Comparison of ENCODE assay signal across 8 cellular contexts in the genomic region with DNA sequence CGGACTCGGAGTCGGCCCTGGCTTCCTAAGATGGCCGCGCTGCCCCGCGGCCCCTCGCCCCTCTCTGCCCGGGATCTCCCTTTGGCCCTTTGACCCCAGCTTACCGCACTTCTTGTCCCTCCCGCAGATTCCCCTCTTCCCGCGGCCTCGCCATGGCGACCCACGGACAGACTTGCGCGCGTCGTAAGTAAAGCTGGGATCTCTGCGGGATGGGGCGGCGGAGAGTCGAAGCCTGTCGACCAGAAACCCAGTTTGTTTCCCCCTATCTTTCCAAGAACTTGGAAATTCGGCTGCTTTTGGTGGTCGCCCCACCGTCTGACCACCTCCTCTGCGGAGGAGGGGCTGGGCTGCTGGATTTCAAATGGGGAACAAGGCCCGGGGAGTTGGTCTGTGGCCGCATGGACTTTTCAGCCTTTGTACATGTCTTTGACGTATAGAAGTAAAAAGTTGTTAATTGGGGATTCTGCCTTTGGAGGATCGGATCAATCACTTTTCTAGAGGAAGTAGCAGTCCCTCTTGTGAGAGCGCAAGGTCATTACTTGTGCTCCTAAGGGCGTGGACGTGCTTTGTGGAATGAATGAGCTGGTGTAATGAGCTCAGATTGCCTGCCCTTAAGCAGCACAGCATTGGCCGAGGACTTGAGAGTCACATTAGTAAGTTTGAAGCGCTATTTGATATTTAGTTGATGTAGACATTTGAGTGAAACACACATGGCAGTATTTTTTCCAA. TPM values are rescaled to one million over a fixed set of nuclear protein-coding genes. Genes with fewer than 3 reads are reported as not detected.
DNase-seq lines count a peak whose midpoint lies in the region; ATAC-seq and TF ChIP-seq lines count a peak whose summit lies in the region.

No MANE protein-coding gene starts in this region.

- no peaks in the 10 kb centered on the region for H3K27me3 ChIP-seq in HL-60 (ENCODE audit: insufficient read depth, poor library complexity, severe bottlenecking)

- peaks cover 5% of the 10 kb centered on the region for H3K36me3 Mint-ChIP-seq in natural killer cell

- H3K27me3 Mint-ChIP-seq in natural killer cell (ENCODE audit: low read depth in 2 of 2), result no peaks in the 10 kb centered on the region

- no peak for TF ChIP-seq CTCF in HL-60 (IDR thresholded peaks at IDR 0.05; ENCODE audit: insufficient read depth, low read length)
- TF ChIP-seq CTCF in epithelial cell of proximal tubule (conservative IDR thresholded peaks at IDR 0.05; ENCODE audit: low read depth, low read length), result no peak
- no peak for TF ChIP-seq CTCF in natural killer cell (IDR thresholded peaks at IDR 0.05)

- H3K9me3 Mint-ChIP-seq in natural killer cell, result no peaks in the 10 kb centered on the region

- DNase-seq in EL (peak; percentile 55), HL-60 (ENCODE audit: low read depth in 1 of 2, low spot score in 1 of 2) (peak in 1 of 2 experiments; percentile 38), epithelial cell of proximal tubule (ENCODE audit: low read depth) (no peak), natural killer cell (no peak)
- peak; percentile 31 to 36 for DNase-seq in activated CD4-positive, alpha-beta T cell treated with anti-CD3 and anti-CD28 coated beads for 4 hours

- intact Hi-C loops in natural killer cell (cut with micrococcal nuclease), result loop anchor here (1.0 to 2.0 kb wide), 4 partner anchors 19 to 1034 kb away; partner anchors contain the start of gene KAT6B

- ATAC-seq in natural killer cell, result no peak
- no peak for ATAC-seq in GM19035 (IDR thresholded peaks at IDR 0.05; ENCODE audit: unreplicated experiment)
- no peak for ATAC-seq in HG02852 (IDR thresholded peaks at IDR 0.05; ENCODE audit: unreplicated experiment)
- ATAC-seq in GM19324 (IDR thresholded peaks at IDR 0.05; ENCODE audit: low FRiP score, unreplicated experiment), result no peak

- peak overlapping the region; percentile 95 to 99 for H3K27ac Mint-ChIP-seq in natural killer cell

- H3K4me1 Mint-ChIP-seq in natural killer cell, result peaks cover 20 to 32% of the 10 kb centered on the region in 2 donors

- H3K4me3 ChIP-seq in HL-60 (replicated peaks; ENCODE audit: insufficient read depth, low read length), result peak overlapping the region; percentile 71
- H3K4me3 ChIP-seq in epithelial cell of proximal tubule (ENCODE audit: low read depth, low read length), result peak overlapping the region; percentile 94

- peak overlapping the region; percentile 100 for H3K27ac ChIP-seq in HL-60 (replicated peaks)

- peak overlapping the region; percentile 100 for H3K4me3 Mint-ChIP-seq in natural killer cell

RNA-seq across cellular contexts. Expression of gene VDAC2, which starts 0.6 kb away (rescaled TPM):
- total RNA-seq in epithelial cell of proximal tubule (213 and 237 TPM in 2 replicates), natural killer cell (100 to 1,000 TPM; 110 to 124 (median 117) TPM)

RNA-seq across cellular contexts. Expression of gene COMTD1, which starts 24.6 kb away (rescaled TPM):
- total RNA-seq in epithelial cell of proximal tubule (41.5 and 62.2 TPM in 2 replicates), natural killer cell (10 to 100 TPM; 19.9 to 25.1 (median 20.1) TPM)

Comparison
In these comparisons a context has a peak if more than half of its experiments do, and no peak if none do; other contexts are left out.
1. DNase-seq: peak in EL (single experiment) and activated CD4-positive, alpha-beta T cell treated with anti-CD3 and anti-CD28 coated beads for 4 hours (2 of 2); none in epithelial cell of proximal tubule (single experiment) and natural killer cell (single experiment).